29 cellular contexts compared by ENCODE assay signal in the genomic region with DNA sequence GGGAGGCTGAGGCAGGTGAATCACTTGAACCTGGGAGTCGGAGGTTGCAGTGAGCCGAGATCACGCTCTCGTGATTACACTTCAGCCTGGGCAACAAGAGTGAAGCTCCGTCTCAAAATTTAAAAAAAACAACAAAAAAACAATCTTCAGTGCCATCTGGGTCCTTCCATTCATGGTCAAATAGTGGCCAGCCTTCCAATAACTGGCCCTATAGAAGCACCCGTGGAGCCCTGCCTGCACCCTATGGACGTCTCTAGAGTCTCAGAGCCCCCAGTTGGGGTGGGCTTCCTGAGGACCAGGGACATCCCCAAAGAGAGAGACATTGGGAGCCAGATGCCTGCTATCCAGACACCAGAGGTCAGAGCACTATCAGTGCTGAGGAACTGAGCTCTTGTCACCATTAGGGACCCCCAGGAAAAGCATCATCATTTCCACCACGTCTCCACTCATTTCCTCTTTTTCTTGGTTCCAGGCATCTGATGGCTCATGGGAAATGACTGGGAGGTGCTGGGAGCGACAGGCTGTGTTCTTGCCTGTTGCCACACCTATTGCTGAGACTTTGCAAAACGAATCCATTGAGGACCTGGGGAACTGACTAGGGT. TPM values are rescaled to one million over a fixed set of nuclear protein-coding genes. Genes with fewer than 3 reads are reported as not detected.
"Had no signal": no experiment of that assay in that cellular context is flagged by ENCODE, and none has a peak within 500 bp of the region (broad histone marks: within the 10 kb centered on the region; RNA-seq: fewer than 3 reads in every experiment).

No MANE protein-coding gene starts in this region.

- FAIRE-seq: TTC549 had no signal

- H3K4me1 ChIP-seq: esophagus muscularis mucosa, gastrocnemius medialis, psoas muscle, tibial artery had no signal

- H3K9me3 ChIP-seq: esophagus muscularis mucosa, gastrocnemius medialis, neutrophil, ovary, psoas muscle, right atrium auricular region, tibial artery had no signal

- H3K27me3 ChIP-seq: cardiac muscle cell, dorsolateral prefrontal cortex, gastrocnemius medialis, neutrophil, ovary, right atrium auricular region had no signal

- ATAC-seq: effector memory CD8-positive, alpha-beta T cell; gastrocnemius medialis; psoas muscle; stimulated activated naive CD8-positive, alpha-beta T cell treated with anti-CD3 and anti-CD28 coated beads, Interleukin-15, amount 100 ng/mL, for 72 hours; T-cell had no signal

- H3K36me3 ChIP-seq: cardiac muscle cell, esophagus muscularis mucosa, gastrocnemius medialis, neutrophil, ovary, right atrium auricular region, tibial artery had no signal

- H3K4me3 ChIP-seq: cardiac muscle cell, dorsolateral prefrontal cortex, esophagus muscularis mucosa, gastrocnemius medialis, ovary, psoas muscle, right atrium auricular region, tibial artery had no signal

- DNase-seq: activated CD4-positive, alpha-beta T cell treated with anti-CD3 and anti-CD28 coated beads for 1 hour; activated CD4-positive, alpha-beta T cell treated with anti-CD3 and anti-CD28 coated beads, Interleukin-2, amount 50 U/mL, for 1 hour; activated CD8-positive, alpha-beta memory T cell treated with anti-CD3 and anti-CD28 coated beads, Interleukin-2, amount 50 U/mL, for 4 hours; activated naive CD4-positive, alpha-beta T cell treated with anti-CD3 and anti-CD28 coated beads for 36 hours; activated naive CD8-positive, alpha-beta T cell treated with anti-CD3 and anti-CD28 coated beads, Interleukin-2, amount 10 ng/mL, durations not matched to agents 7 days and 5 days; activated T-cell treated with anti-CD3 and anti-CD28 coated beads, Interleukin-2, amount 50 U/mL, for 24 hours; amniotic stem cell; dorsolateral prefrontal cortex; effector memory CD8-positive, alpha-beta T cell; gastrocnemius medialis; hypothalamus; mesenchymal stem cell; ovary; psoas muscle; stimulated activated CD4-positive, alpha-beta T cell treated with anti-CD3 and anti-CD28 coated beads, Interleukin-1b, Interleukin-23, amount 100 ng/mL, for 48 hours; stimulated activated naive CD8-positive, alpha-beta T cell treated with anti-CD3 and anti-CD28 coated beads, Interleukin-15, amount 100 ng/mL, for 72 hours; T-cell; tibial artery had no signal

- H3K27ac ChIP-seq: cardiac muscle cell, esophagus muscularis mucosa, gastrocnemius medialis, neutrophil, ovary, psoas muscle, right atrium auricular region, tibial artery had no signal

RNA-seq across cellular contexts. Expression of gene NEU2, which starts 9.4 kb away (rescaled TPM):
- total RNA-seq: activated naive CD4-positive, alpha-beta T cell treated with anti-CD3 and anti-CD28 coated beads for 36 hours; activated naive CD8-positive, alpha-beta T cell treated with anti-CD3 and anti-CD28 coated beads, Interleukin-2, amount 10 ng/mL, durations not matched to agents 7 days and 5 days; activated T-helper 2 cell treated with anti-CD3 and anti-CD28 coated beads, Interferon-gamma antibody, Interleukin-2, Interleukin-4, amounts not matched to agents 10 μg/mL and 5 μg/mL and 100 μg/mL, durations not matched to agents 14 hours and 24 hours and 36 hours; cardiac muscle cell; dorsolateral prefrontal cortex; esophagus muscularis mucosa; gastrocnemius medialis; liver; mononuclear cell; myocyte; ovary; psoas muscle; right atrium auricular region; skeletal muscle tissue; T-cell; urinary bladder had no signal
- polyA plus RNA-seq: cardiac muscle cell, liver, ovary, psoas muscle, urinary bladder had no signal

RNA-seq across cellular contexts. Expression of gene NGEF, which starts 28.8 kb away (rescaled TPM):
- total RNA-seq: activated naive CD8-positive, alpha-beta T cell treated with anti-CD3 and anti-CD28 coated beads, Interleukin-2, amount 10 ng/mL, durations not matched to agents 7 days and 5 days had no signal
